In genomic region chr19:18856385-18857126, GRCh38 we compare ENCODE assay signal across 8 cellular contexts. TPM values are rescaled to one million over a fixed set of nuclear protein-coding genes. Genes with fewer than 3 reads are reported as not detected.
DNase-seq lines count a peak whose midpoint lies in the region; ATAC-seq and TF ChIP-seq lines count a peak whose summit lies in the region.

No MANE protein-coding gene starts in this region.

- H3K56ac ChIP-seq in mesendoderm (ENCODE audit: low read length): no peak overlapping the region

- no peak overlapping the region for H3K4me3 ChIP-seq in mesendoderm (ENCODE audit: low read length)

- H3K23ac ChIP-seq in mesendoderm (ENCODE audit: low read length): no peak overlapping the region

- DNase-seq in C1 segment of cervical spinal cord (lab: John Stamatoyannopoulos, UW) (peak in 11 of 14 donors; percentile 25 to 92 (median 74)), cerebellum (ENCODE audit: low spot score) (peak; percentile 89), mesendoderm (peak; percentile 43), SK-N-DZ (ENCODE audit: low spot score) (no peak)
- no peak for DNase-seq in stimulated activated naive CD4-positive, alpha-beta T cell (lab: John Stamatoyannopoulos, UW)
- DNase-seq in activated CD4-positive, alpha-beta T cell treated with anti-CD3 and anti-CD28 coated beads for 48 hours: no peak

- TF ChIP-seq CTCF in LNCAP (IDR thresholded peaks at IDR 0.05): peak; percentile 39; the same call in 1 of the 2 replicates

- H2BK120ac ChIP-seq in mesendoderm (ENCODE audit: low read depth, low read length): no peak overlapping the region

- no peak for ATAC-seq in HG02870 (IDR thresholded peaks at IDR 0.05; ENCODE audit: unreplicated experiment)

- H3K79me2 ChIP-seq in mesendoderm (ENCODE audit: control insufficient read depth, insufficient read depth, low read length): no peaks in the 10 kb centered on the region

- H3K4me1 ChIP-seq in mesendoderm (ENCODE audit: control insufficient read depth, low read depth, low read length): no peaks in the 10 kb centered on the region

- no peak overlapping the region for H3K4ac ChIP-seq in mesendoderm (ENCODE audit: low read depth, low read length)

- no peak overlapping the region for H4K5ac ChIP-seq in mesendoderm (ENCODE audit: low read length)

- no peak overlapping the region for H3K27ac ChIP-seq in mesendoderm (ENCODE audit: low read depth, low read length)

- H3K27me3 ChIP-seq in mesendoderm (ENCODE audit: insufficient read depth, low read length, poor library complexity): no peaks in the 10 kb centered on the region

- H2BK15ac ChIP-seq in mesendoderm (replicated peaks; ENCODE audit: low read depth): no peak overlapping the region

- H2BK5ac ChIP-seq in mesendoderm (ENCODE audit: low read length): no peak overlapping the region

- H3K9ac ChIP-seq in mesendoderm (ENCODE audit: low read length): no peak overlapping the region

- H3K79me1 ChIP-seq in mesendoderm (ENCODE audit: low read length): no peaks in the 10 kb centered on the region

- no peak overlapping the region for H2AK5ac ChIP-seq in mesendoderm (ENCODE audit: low read length)

- no peak overlapping the region for H4K8ac ChIP-seq in mesendoderm (ENCODE audit: low read depth, low read length)

- H3K4me2 ChIP-seq in mesendoderm (ENCODE audit: low read length): no peak overlapping the region

- WGBS in mesendoderm (ENCODE audit: extremely low coverage, insufficient coverage, low lambda C conversion rate): no CpG with 5 or more reads among the region's 22 CpGs

- H3K18ac ChIP-seq in mesendoderm (ENCODE audit: low read length): no peak overlapping the region

- H3K36me3 ChIP-seq in mesendoderm (ENCODE audit: control insufficient read depth, insufficient read depth, low read length): peaks cover 38% of the 10 kb centered on the region

RNA-seq across cellular contexts. Expression of gene UPF1, which starts 24.8 kb away (rescaled TPM):
- total RNA-seq in cerebellum: 43.4 TPM
- 26.9 TPM for polyA plus RNA-seq in mesendoderm (2013, experiment 1 of 2)
- 25.8 TPM for polyA plus RNA-seq in mesendoderm (2013, experiment 2 of 2)
- polyA plus RNA-seq in SK-N-DZ (2014; cell fraction: cytosol; rRNA removed): 34.4 and 37.4 TPM in 2 replicates
- 50.4 and 74.0 TPM in 2 replicates for polyA plus RNA-seq in SK-N-DZ (2014; cell fraction: nucleus; rRNA removed)

RNA-seq across cellular contexts. Expression of gene CERS1, which starts 39.4 kb away (rescaled TPM):
- 19.1 TPM for total RNA-seq in cerebellum
- 6.9 TPM for polyA plus RNA-seq in mesendoderm (2013, experiment 1 of 2)
- 6.7 TPM for polyA plus RNA-seq in mesendoderm (2013, experiment 2 of 2)
- 12.0 and 23.7 TPM in 2 replicates for polyA plus RNA-seq in SK-N-DZ (2014; cell fraction: cytosol; rRNA removed)
- 6.2 and 9.1 TPM in 2 replicates for polyA plus RNA-seq in SK-N-DZ (2014; cell fraction: nucleus; rRNA removed)

Comparison
In these comparisons a context has a peak if more than half of its experiments do, and no peak if none do; other contexts are left out.
1. DNase-seq: peak in C1 segment of cervical spinal cord (11 of 14), cerebellum (single experiment) and mesendoderm (single experiment); none in SK-N-DZ (single experiment), stimulated activated naive CD4-positive, alpha-beta T cell (0 of 6) and activated CD4-positive, alpha-beta T cell treated with anti-CD3 and anti-CD28 coated beads for 48 hours (single experiment).